17 cellular contexts compared by ENCODE assay signal in genomic region chr3:82940124-82940523, GRCh38.
"Had no signal": no experiment of that assay in that cellular context is flagged by ENCODE, and none has a peak within 500 bp of the region (broad histone marks: within the 10 kb centered on the region; RNA-seq: fewer than 3 reads in every experiment).

No MANE protein-coding gene starts in this region.

- H3K27me3 ChIP-seq: adrenal gland, gastroesophageal sphincter, heart left ventricle, testis, upper lobe of left lung had no signal

- H3K9me3 ChIP-seq: adrenal gland, psoas muscle, testis had no signal

- H3K4me1 ChIP-seq: adrenal gland, gastroesophageal sphincter, heart left ventricle, psoas muscle, testis, upper lobe of left lung had no signal

- H3K4me3 ChIP-seq: adrenal gland, gastroesophageal sphincter, heart left ventricle, lung, psoas muscle, testis, upper lobe of left lung had no signal

- H3K36me3 ChIP-seq: adrenal gland, gastroesophageal sphincter, heart left ventricle, upper lobe of left lung had no signal

- ATAC-seq: activated naive CD4-positive, alpha-beta T cell treated with anti-CD3 and anti-CD28 coated beads, Interleukin-2, amount 50 U/mL, for 72 hours; esophagus mucosa; gastroesophageal sphincter; heart left ventricle; psoas muscle; sciatic nerve had no signal

- DNase-seq: activated CD4-positive, alpha-beta T cell treated with anti-CD3 and anti-CD28 coated beads, Interleukin-2, amount 50 U/mL, for 4 hours; activated gamma-delta T cell; activated T-cell treated with anti-CD3 and anti-CD28 coated beads, Interleukin-2, amount 50 U/mL, for 24 hours; effector CD8-positive, alpha-beta T cell; kidney glomerular epithelial cell; midbrain; stimulated activated CD4-positive, alpha-beta T cell treated with anti-CD3 and anti-CD28 coated beads, Interleukin-4, amount 100 ng/mL, for 4 hours; testis had no signal

- H3K27ac ChIP-seq: adrenal gland, gastroesophageal sphincter, heart left ventricle, psoas muscle, testis, upper lobe of left lung had no signal
